In the genomic region with DNA sequence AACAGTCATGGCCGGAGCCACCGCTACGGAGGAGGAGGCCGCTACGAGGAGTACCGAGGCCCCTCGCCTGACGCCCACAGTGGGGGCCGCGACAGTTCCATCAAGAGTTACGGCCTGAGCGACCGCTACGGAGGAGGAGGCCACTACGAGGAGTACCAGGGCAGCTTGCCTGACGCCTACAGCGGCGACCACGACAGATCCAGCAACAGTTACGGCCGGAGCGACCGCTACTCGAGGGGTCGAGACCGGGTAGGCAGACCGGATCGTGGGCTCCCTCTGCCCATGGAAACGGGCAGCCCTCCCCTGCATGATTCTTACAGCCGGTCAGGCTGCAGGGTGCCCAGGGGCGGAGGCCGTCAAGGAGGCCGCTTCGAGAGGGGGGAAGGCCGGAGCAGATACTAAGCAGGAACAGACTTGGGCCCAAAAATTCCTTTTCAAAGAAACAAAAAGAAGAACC, we compare ENCODE assay signal across 42 cellular contexts. TPM values are rescaled to one million over a fixed set of nuclear protein-coding genes. Genes with fewer than 3 reads are reported as not detected.
"Had no signal": no experiment of that assay in that cellular context is flagged by ENCODE, and none has a peak within 500 bp of the region (broad histone marks: within the 10 kb centered on the region; RNA-seq: fewer than 3 reads in every experiment).

No MANE protein-coding gene starts in this region.

- H3K27me3 Mint-ChIP-seq: activated naive CD4-positive, alpha-beta T cell treated with anti-CD3 and anti-CD28 coated beads, Interleukin-2, amount 10 ng/mL, durations not matched to agents 7 days and 5 days; activated naive CD4-positive, alpha-beta T cell treated with anti-CD3 and anti-CD28 coated beads, Interleukin-2, amount 50 U/mL, for 24 hours; activated naive CD8-positive, alpha-beta T cell; activated naive CD8-positive, alpha-beta T cell treated with anti-CD3 and anti-CD28 coated beads for 36 hours; activated naive CD8-positive, alpha-beta T cell treated with anti-CD3 and anti-CD28 coated beads, Interleukin-2, amount 10 ng/mL, durations not matched to agents 7 days and 5 days; activated naive CD8-positive, alpha-beta T cell treated with anti-CD3 and anti-CD28 coated beads, Interleukin-2, amount 50 U/mL, for 24 hours; activated T-helper 17 cell treated with anti-CD3 and anti-CD28 coated beads, Interleukin-2, amount 50 U/mL, for 72 hours; brain; central memory CD8-positive, alpha-beta T cell had no signal

- H3K9me3 Mint-ChIP-seq: activated naive CD4-positive, alpha-beta T cell treated with anti-CD3 and anti-CD28 coated beads, Interleukin-2, amount 50 U/mL, for 24 hours; activated naive CD8-positive, alpha-beta T cell treated with anti-CD3 and anti-CD28 coated beads for 36 hours had no signal

- H3K27ac Mint-ChIP-seq: activated naive CD4-positive, alpha-beta T cell treated with anti-CD3 and anti-CD28 coated beads for 36 hours; activated naive CD4-positive, alpha-beta T cell treated with anti-CD3 and anti-CD28 coated beads, Interleukin-2, amount 10 ng/mL, durations not matched to agents 7 days and 5 days; activated naive CD4-positive, alpha-beta T cell treated with anti-CD3 and anti-CD28 coated beads, Interleukin-2, amount 50 U/mL, for 24 hours; activated naive CD4-positive, alpha-beta T cell treated with anti-CD3 and anti-CD28 coated beads, Interleukin-2, amount 50 U/mL, for 72 hours; activated naive CD8-positive, alpha-beta T cell; activated naive CD8-positive, alpha-beta T cell treated with anti-CD3 and anti-CD28 coated beads for 36 hours; activated naive CD8-positive, alpha-beta T cell treated with anti-CD3 and anti-CD28 coated beads, Interleukin-2, amount 10 ng/mL, durations not matched to agents 7 days and 5 days; activated naive CD8-positive, alpha-beta T cell treated with anti-CD3 and anti-CD28 coated beads, Interleukin-2, amount 50 U/mL, for 24 hours; activated T-cell treated with anti-CD3 and anti-CD28 coated beads, Interleukin-2, amount 50 U/mL, for 24 hours; activated T-cell treated with anti-CD3 and anti-CD28 coated beads, Interleukin-2, amount 50 U/mL, for 72 hours; activated T-helper 1 cell treated with anti-CD3 and anti-CD28 coated beads, Interleukin-12 subunit alpha, Interleukin-12 subunit beta, Interleukin-2, Interleukin-4 antibody, amounts not matched to agents 30 ng/mL and 10 ng/mL and 1 ng/mL, durations not matched to agents 14 hours and 24 hours and 36 hours; activated T-helper 17 cell treated with anti-CD3 and anti-CD28 coated beads, Interleukin-2, amount 50 U/mL, for 72 hours; activated T-helper 2 cell treated with anti-CD3 and anti-CD28 coated beads, Interferon-gamma antibody, Interleukin-2, Interleukin-4, amounts not matched to agents 10 μg/mL and 5 μg/mL and 100 μg/mL, durations not matched to agents 14 hours and 24 hours and 36 hours; brain had no signal

- H3K4me3 Mint-ChIP-seq: activated naive CD4-positive, alpha-beta T cell treated with anti-CD3 and anti-CD28 coated beads for 36 hours; activated naive CD4-positive, alpha-beta T cell treated with anti-CD3 and anti-CD28 coated beads, Interleukin-2, amount 10 ng/mL, durations not matched to agents 7 days and 5 days; activated naive CD4-positive, alpha-beta T cell treated with anti-CD3 and anti-CD28 coated beads, Interleukin-2, amount 50 U/mL, for 24 hours; activated naive CD8-positive, alpha-beta T cell; activated naive CD8-positive, alpha-beta T cell treated with anti-CD3 and anti-CD28 coated beads for 36 hours; activated naive CD8-positive, alpha-beta T cell treated with anti-CD3 and anti-CD28 coated beads, Interleukin-2, amount 10 ng/mL, durations not matched to agents 7 days and 5 days; activated naive CD8-positive, alpha-beta T cell treated with anti-CD3 and anti-CD28 coated beads, Interleukin-2, amount 50 U/mL, for 24 hours; activated T-cell treated with anti-CD3 and anti-CD28 coated beads, Interleukin-2, amount 50 U/mL, for 24 hours; activated T-cell treated with anti-CD3 and anti-CD28 coated beads, Interleukin-2, amount 50 U/mL, for 4 hours; activated T-cell treated with anti-CD3 and anti-CD28 coated beads, Interleukin-2, amount 50 U/mL, for 72 hours; activated T-helper 1 cell treated with anti-CD3 and anti-CD28 coated beads, Interleukin-12 subunit alpha, Interleukin-12 subunit beta, Interleukin-2, Interleukin-4 antibody, amounts not matched to agents 30 ng/mL and 10 ng/mL and 1 ng/mL, durations not matched to agents 14 hours and 24 hours and 36 hours; activated T-helper 17 cell treated with anti-CD3 and anti-CD28 coated beads, Interleukin-2, amount 50 U/mL, for 72 hours; brain; central memory CD8-positive, alpha-beta T cell had no signal

- DNase-seq: activated effector memory CD4-positive, alpha-beta T cell treated with anti-CD3 and anti-CD28 coated beads, Interleukin-2, amount 50 U/mL, for 16 hours; activated effector memory CD4-positive, alpha-beta T cell treated with Interleukin-2 at 50 U/mL for 16 hours; activated gamma-delta T cell; activated gamma-delta T cell treated with Interleukin-2 at 50 U/mL for 16 hours; activated naive CD4-positive, alpha-beta T cell; activated naive CD4-positive, alpha-beta T cell treated with anti-CD3 and anti-CD28 coated beads for 36 hours; activated naive CD4-positive, alpha-beta T cell treated with anti-CD3 and anti-CD28 coated beads, Interleukin-2, amount 10 ng/mL, durations not matched to agents 7 days and 5 days; activated naive CD4-positive, alpha-beta T cell treated with anti-CD3 and anti-CD28 coated beads, Interleukin-2, amount 50 U/mL, for 16 hours; activated naive CD4-positive, alpha-beta T cell treated with Interleukin-2 at 50 U/mL for 16 hours; activated naive CD8-positive, alpha-beta T cell treated with anti-CD3 and anti-CD28 coated beads for 36 hours; activated naive CD8-positive, alpha-beta T cell treated with anti-CD3 and anti-CD28 coated beads, Interleukin-2, amount 10 ng/mL, durations not matched to agents 7 days and 5 days; activated naive CD8-positive, alpha-beta T cell treated with anti-CD3 and anti-CD28 coated beads, Interleukin-2, amount 50 U/mL, for 24 hours; activated T-cell treated with anti-CD3 and anti-CD28 coated beads, Interleukin-2, amount 50 U/mL, for 1 hour; activated T-cell treated with anti-CD3 and anti-CD28 coated beads, Interleukin-2, amount 50 U/mL, for 24 hours; activated T-cell treated with anti-CD3 and anti-CD28 coated beads, Interleukin-2, amount 50 U/mL, for 4 hours; activated T-cell treated with anti-CD3 and anti-CD28 coated beads, Interleukin-2, amount 50 U/mL, for 48 hours; activated T-cell treated with anti-CD3 and anti-CD28 coated beads, Interleukin-2, amount 50 U/mL, for 72 hours; adrenal gland; amniotic stem cell; amygdala; anterior cingulate cortex; aorta; body of pancreas; brain microvascular endothelial cell; caudate nucleus; central memory CD4-positive, alpha-beta T cell; cerebellar nuclear complex had no signal

- H3K4me1 Mint-ChIP-seq: activated naive CD4-positive, alpha-beta T cell treated with anti-CD3 and anti-CD28 coated beads, Interleukin-2, amount 10 ng/mL, durations not matched to agents 7 days and 5 days; activated naive CD4-positive, alpha-beta T cell treated with anti-CD3 and anti-CD28 coated beads, Interleukin-2, amount 50 U/mL, for 24 hours; activated naive CD8-positive, alpha-beta T cell treated with anti-CD3 and anti-CD28 coated beads for 36 hours; activated naive CD8-positive, alpha-beta T cell treated with anti-CD3 and anti-CD28 coated beads, Interleukin-2, amount 10 ng/mL, durations not matched to agents 7 days and 5 days; activated naive CD8-positive, alpha-beta T cell treated with anti-CD3 and anti-CD28 coated beads, Interleukin-2, amount 50 U/mL, for 24 hours; activated T-helper 17 cell treated with anti-CD3 and anti-CD28 coated beads, Interleukin-2, amount 50 U/mL, for 72 hours; central memory CD8-positive, alpha-beta T cell had no signal

- H3K36me3 Mint-ChIP-seq: activated naive CD4-positive, alpha-beta T cell treated with anti-CD3 and anti-CD28 coated beads, Interleukin-2, amount 10 ng/mL, durations not matched to agents 7 days and 5 days; activated naive CD4-positive, alpha-beta T cell treated with anti-CD3 and anti-CD28 coated beads, Interleukin-2, amount 50 U/mL, for 24 hours; activated naive CD8-positive, alpha-beta T cell; activated naive CD8-positive, alpha-beta T cell treated with anti-CD3 and anti-CD28 coated beads for 36 hours; activated naive CD8-positive, alpha-beta T cell treated with anti-CD3 and anti-CD28 coated beads, Interleukin-2, amount 10 ng/mL, durations not matched to agents 7 days and 5 days had no signal

RNA-seq across cellular contexts. Expression of a gene that starts 3.1 kb away (rescaled TPM):
- total RNA-seq: activated naive CD4-positive, alpha-beta T cell treated with anti-CD3 and anti-CD28 coated beads for 36 hours; activated naive CD4-positive, alpha-beta T cell treated with anti-CD3 and anti-CD28 coated beads, Interleukin-2, amount 50 U/mL, for 72 hours; activated naive CD8-positive, alpha-beta T cell treated with anti-CD3 and anti-CD28 coated beads for 36 hours; activated naive CD8-positive, alpha-beta T cell treated with anti-CD3 and anti-CD28 coated beads, Interleukin-2, amount 10 ng/mL, durations not matched to agents 7 days and 5 days; activated T-cell treated with anti-CD3 and anti-CD28 coated beads, Interleukin-2, amount 50 U/mL, for 4 hours; activated T-cell treated with anti-CD3 and anti-CD28 coated beads, Interleukin-2, amount 50 U/mL, for 72 hours; activated T-helper 1 cell treated with anti-CD3 and anti-CD28 coated beads, Interleukin-12 subunit alpha, Interleukin-12 subunit beta, Interleukin-2, Interleukin-4 antibody, amounts not matched to agents 30 ng/mL and 10 ng/mL and 1 ng/mL, durations not matched to agents 14 hours and 24 hours and 36 hours; activated T-helper 17 cell treated with anti-CD3 and anti-CD28 coated beads, Interleukin-2, amount 50 U/mL, for 72 hours; activated T-helper 2 cell treated with anti-CD3 and anti-CD28 coated beads, Interferon-gamma antibody, Interleukin-2, Interleukin-4, amounts not matched to agents 10 μg/mL and 5 μg/mL and 100 μg/mL, durations not matched to agents 14 hours and 24 hours and 36 hours; adrenal gland; aorta; ascending aorta; astrocyte; body of pancreas; breast epithelium; bronchial epithelial cell; cardiac muscle cell; cardiac septum; cerebellum had no signal

RNA-seq across cellular contexts. Expression of a gene that starts 41.6 kb away (rescaled TPM):
- total RNA-seq: activated naive CD4-positive, alpha-beta T cell treated with anti-CD3 and anti-CD28 coated beads for 36 hours; activated naive CD4-positive, alpha-beta T cell treated with anti-CD3 and anti-CD28 coated beads, Interleukin-2, amount 50 U/mL, for 72 hours; activated naive CD8-positive, alpha-beta T cell treated with anti-CD3 and anti-CD28 coated beads for 36 hours; activated naive CD8-positive, alpha-beta T cell treated with anti-CD3 and anti-CD28 coated beads, Interleukin-2, amount 10 ng/mL, durations not matched to agents 7 days and 5 days; activated T-cell treated with anti-CD3 and anti-CD28 coated beads, Interleukin-2, amount 50 U/mL, for 72 hours; activated T-helper 1 cell treated with anti-CD3 and anti-CD28 coated beads, Interleukin-12 subunit alpha, Interleukin-12 subunit beta, Interleukin-2, Interleukin-4 antibody, amounts not matched to agents 30 ng/mL and 10 ng/mL and 1 ng/mL, durations not matched to agents 14 hours and 24 hours and 36 hours; activated T-helper 17 cell treated with anti-CD3 and anti-CD28 coated beads, Interleukin-2, amount 50 U/mL, for 72 hours; activated T-helper 2 cell treated with anti-CD3 and anti-CD28 coated beads, Interferon-gamma antibody, Interleukin-2, Interleukin-4, amounts not matched to agents 10 μg/mL and 5 μg/mL and 100 μg/mL, durations not matched to agents 14 hours and 24 hours and 36 hours had no signal
